1 cellular context compared by ENCODE assay signal in the genomic region with DNA sequence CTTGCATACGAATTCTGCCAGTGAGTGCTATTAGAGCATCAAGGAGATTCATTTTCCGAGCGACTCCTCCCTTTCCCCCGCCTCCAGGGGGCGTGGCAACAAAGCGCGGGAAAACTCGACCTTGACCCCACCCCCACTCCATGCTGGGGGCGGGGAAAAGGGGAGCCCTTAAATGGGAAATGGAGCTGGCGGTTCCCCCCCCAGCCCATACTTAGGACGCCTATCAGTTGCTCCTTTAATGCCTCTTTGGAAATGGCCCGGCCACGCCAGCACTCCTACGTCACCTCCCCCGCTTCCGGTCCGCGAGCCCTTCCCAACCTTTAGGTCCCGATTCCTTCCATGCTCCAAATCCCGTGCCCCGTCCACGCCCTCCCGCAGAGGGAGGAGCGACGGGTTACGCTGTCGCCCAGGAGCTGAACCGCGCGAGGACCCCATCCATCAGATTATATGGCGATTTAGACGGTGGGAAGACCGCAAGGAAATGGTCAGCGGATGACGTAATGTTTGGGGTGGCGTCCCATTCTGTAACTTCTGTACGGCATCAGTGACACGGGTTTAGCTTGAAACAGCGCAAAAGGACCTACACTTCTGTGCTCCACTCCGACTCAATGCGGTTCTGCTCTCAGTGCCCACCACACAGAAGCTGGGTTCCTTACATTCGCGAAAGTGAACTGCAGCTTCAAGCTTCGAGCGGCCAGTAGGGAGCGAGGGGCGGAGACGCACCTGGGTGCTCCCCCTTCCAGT.
TF ChIP-seq lines count a peak whose summit lies in the region.

No MANE protein-coding gene starts in this region.

TF ChIP-seq in HepG2, 621 proteins besides CTCF, POLR2A, EP300 and RAD21 (continued from another document and continues in another):
- TF ChIP-seq ATF2 (CRISPR knock-in tag; IDR thresholded peaks at IDR 0.05) (peak; percentile 89), GABPB1 (CRISPR knock-in tag; IDR thresholded peaks at IDR 0.05) (peak; percentile 92), ZNF597 (CRISPR knock-in tag; IDR thresholded peaks at IDR 0.05) (no peak), ZMAT5 (CRISPR knock-in tag; IDR thresholded peaks at IDR 0.05; ENCODE audit: borderline replicate concordance, low read depth) (no peak), ZNF710 (CRISPR knock-in tag; IDR thresholded peaks at IDR 0.05; ENCODE audit: borderline replicate concordance) (0 out of 2 replicates have a peak, but pooled peaks have one; percentile 7), RCOR2 (CRISPR knock-in tag; IDR thresholded peaks at IDR 0.05) (peak; percentile 35; the same call in 1 of the 2 replicates), ZNF790 (CRISPR knock-in tag; IDR thresholded peaks at IDR 0.05; ENCODE audit: borderline replicate concordance) (no peak), MBD4 (IDR thresholded peaks at IDR 0.05; ENCODE audit: borderline replicate concordance, low read length) (no peak), ZNF282 (IDR thresholded peaks at IDR 0.05; ENCODE audit: partially characterized antibody) (no peak), ZNF260 (CRISPR knock-in tag; IDR thresholded peaks at IDR 0.05; ENCODE audit: borderline replicate concordance, low read depth) (no peak), ZNF556 (CRISPR knock-in tag; IDR thresholded peaks at IDR 0.05; ENCODE audit: borderline replicate concordance) (peak; percentile 93), ZNF274 (CRISPR knock-in tag; IDR thresholded peaks at IDR 0.05) (peak; percentile 77), ZNF205 (CRISPR knock-in tag; IDR thresholded peaks at IDR 0.05) (no peak), ZNF430 (CRISPR knock-in tag; IDR thresholded peaks at IDR 0.05) (no peak), ZNF10 (CRISPR knock-in tag; IDR thresholded peaks at IDR 0.05; ENCODE audit: borderline replicate concordance, low read depth) (no peak), FOXO1 (CRISPR knock-in tag; IDR thresholded peaks at IDR 0.05) (no peak), THAP7 (CRISPR knock-in tag; IDR thresholded peaks at IDR 0.05) (0 out of 2 replicates have a peak, but pooled peaks have one; percentile 26), ZNF562 (CRISPR knock-in tag; IDR thresholded peaks at IDR 0.05; ENCODE audit: borderline replicate concordance) (no peak), ZNF670 (CRISPR knock-in tag; IDR thresholded peaks at IDR 0.05; ENCODE audit: borderline replicate concordance) (no peak), SMAD1 (CRISPR knock-in tag; IDR thresholded peaks at IDR 0.05; ENCODE audit: borderline replicate concordance, low read depth) (peak; percentile 55; the same call in 1 of the 2 replicates), ZNF337 (CRISPR knock-in tag; IDR thresholded peaks at IDR 0.05; ENCODE audit: borderline replicate concordance, low read depth) (no peak), CENPT (CRISPR knock-in tag; IDR thresholded peaks at IDR 0.05; ENCODE audit: low read depth) (no peak), ZNF44 (CRISPR knock-in tag; IDR thresholded peaks at IDR 0.05) (0 out of 2 replicates have a peak, but pooled peaks have one; percentile 47), ZNF446 (CRISPR knock-in tag; IDR thresholded peaks at IDR 0.05) (no peak), TFDP2 (CRISPR knock-in tag; IDR thresholded peaks at IDR 0.05) (peak; percentile 99), ZSCAN21 (CRISPR knock-in tag; IDR thresholded peaks at IDR 0.05; ENCODE audit: borderline replicate concordance) (peak; percentile 53; the same call in 1 of the 2 replicates), ZNF839 (CRISPR knock-in tag; IDR thresholded peaks at IDR 0.05; ENCODE audit: borderline replicate concordance) (no peak; the same call in 1 of the 2 replicates), GABPA (IDR thresholded peaks at IDR 0.05; ENCODE audit: low read depth, low read length) (peak; percentile 61), GABPA (CRISPR knock-in tag; IDR thresholded peaks at IDR 0.05; ENCODE audit: low read depth) (peak; percentile 88)
- TF ChIP-seq, protein P1, sequence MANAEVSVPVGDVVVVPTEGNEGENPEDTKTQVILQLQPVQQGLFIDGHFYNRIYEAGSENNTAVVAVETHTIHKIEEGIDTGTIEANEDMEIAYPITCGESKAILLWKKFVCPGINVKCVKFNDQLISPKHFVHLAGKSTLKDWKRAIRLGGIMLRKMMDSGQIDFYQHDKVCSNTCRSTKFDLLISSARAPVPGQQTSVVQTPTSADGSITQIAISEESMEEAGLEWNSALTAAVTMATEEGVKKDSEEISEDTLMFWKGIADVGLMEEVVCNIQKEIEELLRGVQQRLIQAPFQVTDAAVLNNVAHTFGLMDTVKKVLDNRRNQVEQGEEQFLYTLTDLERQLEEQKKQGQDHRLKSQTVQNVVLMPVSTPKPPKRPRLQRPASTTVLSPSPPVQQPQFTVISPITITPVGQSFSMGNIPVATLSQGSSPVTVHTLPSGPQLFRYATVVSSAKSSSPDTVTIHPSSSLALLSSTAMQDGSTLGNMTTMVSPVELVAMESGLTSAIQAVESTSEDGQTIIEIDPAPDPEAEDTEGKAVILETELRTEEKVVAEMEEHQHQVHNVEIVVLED (CRISPR knock-in tag; IDR thresholded peaks at IDR 0.05; ENCODE audit: borderline replicate concordance) = no peak; the same call in 1 of the 2 replicates
- TF ChIP-seq, protein P2, sequence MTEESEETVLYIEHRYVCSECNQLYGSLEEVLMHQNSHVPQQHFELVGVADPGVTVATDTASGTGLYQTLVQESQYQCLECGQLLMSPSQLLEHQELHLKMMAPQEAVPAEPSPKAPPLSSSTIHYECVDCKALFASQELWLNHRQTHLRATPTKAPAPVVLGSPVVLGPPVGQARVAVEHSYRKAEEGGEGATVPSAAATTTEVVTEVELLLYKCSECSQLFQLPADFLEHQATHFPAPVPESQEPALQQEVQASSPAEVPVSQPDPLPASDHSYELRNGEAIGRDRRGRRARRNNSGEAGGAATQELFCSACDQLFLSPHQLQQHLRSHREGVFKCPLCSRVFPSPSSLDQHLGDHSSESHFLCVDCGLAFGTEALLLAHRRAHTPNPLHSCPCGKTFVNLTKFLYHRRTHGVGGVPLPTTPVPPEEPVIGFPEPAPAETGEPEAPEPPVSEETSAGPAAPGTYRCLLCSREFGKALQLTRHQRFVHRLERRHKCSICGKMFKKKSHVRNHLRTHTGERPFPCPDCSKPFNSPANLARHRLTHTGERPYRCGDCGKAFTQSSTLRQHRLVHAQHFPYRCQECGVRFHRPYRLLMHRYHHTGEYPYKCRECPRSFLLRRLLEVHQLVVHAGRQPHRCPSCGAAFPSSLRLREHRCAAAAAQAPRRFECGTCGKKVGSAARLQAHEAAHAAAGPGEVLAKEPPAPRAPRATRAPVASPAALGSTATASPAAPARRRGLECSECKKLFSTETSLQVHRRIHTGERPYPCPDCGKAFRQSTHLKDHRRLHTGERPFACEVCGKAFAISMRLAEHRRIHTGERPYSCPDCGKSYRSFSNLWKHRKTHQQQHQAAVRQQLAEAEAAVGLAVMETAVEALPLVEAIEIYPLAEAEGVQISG (CRISPR knock-in tag; IDR thresholded peaks at IDR 0.05) = no peak
- TF ChIP-seq, protein P3, sequence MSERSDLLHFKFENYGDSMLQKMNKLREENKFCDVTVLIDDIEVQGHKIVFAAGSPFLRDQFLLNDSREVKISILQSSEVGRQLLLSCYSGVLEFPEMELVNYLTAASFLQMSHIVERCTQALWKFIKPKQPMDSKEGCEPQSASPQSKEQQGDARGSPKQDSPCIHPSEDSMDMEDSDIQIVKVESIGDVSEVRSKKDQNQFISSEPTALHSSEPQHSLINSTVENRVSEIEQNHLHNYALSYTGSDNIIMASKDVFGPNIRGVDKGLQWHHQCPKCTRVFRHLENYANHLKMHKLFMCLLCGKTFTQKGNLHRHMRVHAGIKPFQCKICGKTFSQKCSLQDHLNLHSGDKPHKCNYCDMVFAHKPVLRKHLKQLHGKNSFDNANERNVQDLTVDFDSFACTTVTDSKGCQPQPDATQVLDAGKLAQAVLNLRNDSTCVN (CRISPR knock-in tag; IDR thresholded peaks at IDR 0.05; ENCODE audit: borderline replicate concordance) = no peak
- TF ChIP-seq, protein P4, sequence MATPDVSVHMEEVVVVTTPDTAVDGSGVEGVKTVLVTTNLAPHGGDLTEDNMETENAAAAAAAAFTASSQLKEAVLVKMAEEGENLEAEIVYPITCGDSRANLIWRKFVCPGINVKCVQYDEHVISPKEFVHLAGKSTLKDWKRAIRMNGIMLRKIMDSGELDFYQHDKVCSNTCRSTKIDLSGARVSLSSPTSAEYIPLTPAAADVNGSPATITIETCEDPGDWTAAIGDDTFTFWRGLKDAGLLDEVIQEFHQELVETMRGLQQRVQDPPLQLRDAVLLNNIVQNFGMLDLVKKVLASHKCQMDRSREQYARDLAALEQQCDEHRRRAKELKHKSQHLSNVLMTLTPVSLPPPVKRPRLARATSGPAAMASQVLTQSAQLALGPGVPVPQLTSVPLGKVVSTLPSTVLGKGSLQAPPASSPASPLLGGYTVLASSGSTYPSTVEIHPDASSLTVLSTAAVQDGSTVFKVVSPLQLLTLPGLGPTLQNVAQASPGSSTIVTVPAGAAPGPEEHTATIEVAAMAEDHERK (CRISPR knock-in tag; IDR thresholded peaks at IDR 0.05; ENCODE audit: low read depth) = peak; percentile 34; the same call in 1 of the 2 replicates
- TF ChIP-seq, protein P5, sequence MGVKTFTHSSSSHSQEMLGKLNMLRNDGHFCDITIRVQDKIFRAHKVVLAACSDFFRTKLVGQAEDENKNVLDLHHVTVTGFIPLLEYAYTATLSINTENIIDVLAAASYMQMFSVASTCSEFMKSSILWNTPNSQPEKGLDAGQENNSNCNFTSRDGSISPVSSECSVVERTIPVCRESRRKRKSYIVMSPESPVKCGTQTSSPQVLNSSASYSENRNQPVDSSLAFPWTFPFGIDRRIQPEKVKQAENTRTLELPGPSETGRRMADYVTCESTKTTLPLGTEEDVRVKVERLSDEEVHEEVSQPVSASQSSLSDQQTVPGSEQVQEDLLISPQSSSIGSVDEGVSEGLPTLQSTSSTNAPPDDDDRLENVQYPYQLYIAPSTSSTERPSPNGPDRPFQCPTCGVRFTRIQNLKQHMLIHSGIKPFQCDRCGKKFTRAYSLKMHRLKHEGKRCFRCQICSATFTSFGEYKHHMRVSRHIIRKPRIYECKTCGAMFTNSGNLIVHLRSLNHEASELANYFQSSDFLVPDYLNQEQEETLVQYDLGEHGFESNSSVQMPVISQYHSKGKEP (CRISPR knock-in tag; IDR thresholded peaks at IDR 0.05) = no peak
